Comparison of ENCODE assay signal across 1 cellular context in genomic region chr7:123665157-123665556, GRCh38.
TF ChIP-seq lines count a peak whose summit lies in the region.

No MANE protein-coding gene starts in this region.

TF ChIP-seq in IMR-90, 13 proteins besides CTCF, POLR2A, EP300 and RAD21:
- no peak for TF ChIP-seq RFX5 (IDR thresholded peaks at IDR 0.05; ENCODE audit: low read depth, low read length)
- no peak for TF ChIP-seq RCOR1 (IDR thresholded peaks at IDR 0.05; ENCODE audit: insufficient replicate concordance, low read length)
- TF ChIP-seq MXI1 (IDR thresholded peaks at IDR 0.05; ENCODE audit: borderline replicate concordance, low read depth, low read length), result no peak
- no peak for TF ChIP-seq SMC3 (IDR thresholded peaks at IDR 0.05; ENCODE audit: low read depth, low read length)
- TF ChIP-seq ELK1 (IDR thresholded peaks at IDR 0.05; ENCODE audit: borderline replicate concordance, low read depth, low read length), result no peak
- no peak for TF ChIP-seq MAFK (IDR thresholded peaks at IDR 0.05; ENCODE audit: low read depth, low read length)
- TF ChIP-seq NFE2L2 (IDR thresholded peaks at IDR 0.05; ENCODE audit: low read depth, low read length), result no peak
- no peak for TF ChIP-seq USF2 (IDR thresholded peaks at IDR 0.05; ENCODE audit: low read depth, low read length)
- no peak for TF ChIP-seq FOS (IDR thresholded peaks at IDR 0.05; ENCODE audit: low read depth, low read length)
- no peak for TF ChIP-seq CEBPB (IDR thresholded peaks at IDR 0.05; ENCODE audit: low read depth, low read length)
- TF ChIP-seq MAZ (IDR thresholded peaks at IDR 0.05; ENCODE audit: borderline replicate concordance, low read depth, low read length), result no peak
- TF ChIP-seq CHD1 (IDR thresholded peaks at IDR 0.05; ENCODE audit: low read depth, low read length), result no peak
- TF ChIP-seq BHLHE40 (IDR thresholded peaks at IDR 0.05; ENCODE audit: low read depth, low read length), result no peak
